In the genomic region with DNA sequence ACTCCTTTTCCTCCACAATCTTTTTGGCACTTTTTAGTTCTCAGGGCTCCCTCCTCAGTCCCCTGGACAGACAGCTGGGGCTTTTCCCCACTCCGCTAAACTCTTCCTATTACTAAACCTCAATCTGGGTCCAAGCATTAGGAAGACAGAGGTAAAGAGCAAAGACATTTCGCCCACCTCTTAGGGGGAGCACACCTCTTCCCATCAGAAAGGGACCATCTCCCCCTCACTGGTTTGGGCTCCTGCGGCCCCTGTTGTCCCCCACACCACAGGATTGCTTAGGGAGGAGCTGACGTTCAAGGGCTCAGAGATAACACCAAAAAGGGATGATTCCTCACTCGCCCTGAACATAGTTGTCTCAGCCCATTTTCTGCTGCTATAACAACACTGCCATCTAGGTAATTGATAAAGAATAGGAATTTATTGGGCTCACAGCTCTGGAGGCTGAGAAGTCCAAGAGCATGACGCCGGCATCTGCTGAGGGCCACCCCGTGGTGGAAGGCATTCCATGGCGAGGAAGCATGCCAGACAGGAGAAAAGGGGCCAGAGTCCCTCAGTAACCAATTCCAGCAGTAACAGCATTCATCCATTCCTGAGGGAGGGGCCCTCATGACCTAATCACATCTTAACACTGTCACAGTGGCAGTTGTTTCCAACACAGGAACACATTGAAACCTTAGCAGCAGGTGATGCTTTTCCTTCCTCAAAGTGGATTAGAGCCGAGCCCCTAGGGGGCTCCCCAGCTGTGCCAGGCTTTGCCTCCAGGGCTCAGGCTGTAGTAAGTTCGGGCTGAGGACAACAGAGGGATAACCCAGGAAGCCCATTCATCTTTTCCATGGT, we compare ENCODE assay signal across 21 cellular contexts.
DNase-seq lines count a peak whose midpoint lies in the region; ATAC-seq and TF ChIP-seq lines count a peak whose summit lies in the region.
"Had no signal": no experiment of that assay in that cellular context is flagged by ENCODE, and none has a peak within 500 bp of the region (broad histone marks: within the 10 kb centered on the region; RNA-seq: fewer than 3 reads in every experiment).

No MANE protein-coding gene starts in this region.

- no peak for TF ChIP-seq CTCF in right atrium auricular region (IDR thresholded peaks at IDR 0.05)
- TF ChIP-seq CTCF in left ventricle myocardium inferior (IDR thresholded peaks at IDR 0.05; ENCODE audit: borderline replicate concordance) = no peak
- TF ChIP-seq CTCF in coronary artery (IDR thresholded peaks at IDR 0.05) = no peak

- H3K4me3 ChIP-seq in right atrium auricular region (no peak overlapping the region), left ventricle myocardium inferior (no peak overlapping the region), coronary artery (no peak overlapping the region)
- H3K4me3 ChIP-seq: smooth muscle cell, suprapubic skin had no signal

- peak; percentile 26 for DNase-seq in right atrium auricular region (ENCODE audit: low spot score)
- no peak for DNase-seq in left ventricle myocardium inferior
- peak; percentile 26 for DNase-seq in coronary artery (ENCODE audit: low spot score)
- peak; percentile 1 for DNase-seq in mucosa of gallbladder (ENCODE audit: low spot score)
- DNase-seq in stimulated activated CD4-positive, alpha-beta T cell treated with anti-CD3 and anti-CD28 coated beads, Interleukin-2, amount 100 ng/mL, for 48 hours = no peak
- no peak for DNase-seq in pons (ENCODE audit: low spot score)
- DNase-seq: activated CD4-positive, CD25-positive, alpha-beta regulatory T cell treated with anti-CD3 and anti-CD28 coated beads, Interleukin-2, amount 50 U/mL, for 72 hours; activated T-cell treated with anti-CD3 and anti-CD28 coated beads, Interleukin-2, amount 50 U/mL, for 72 hours; Calu3; KG1; mesenchymal stem cell; naive B cell; NCI-H1436 treated with DMSO at 0.1 percent for 48 hours; NCI-H2107; SIG-M5 had no signal

- no peak for ATAC-seq in GM19467 (IDR thresholded peaks at IDR 0.05; ENCODE audit: unreplicated experiment)
- ATAC-seq: activated T-cell treated with anti-CD3 and anti-CD28 coated beads, Interleukin-2, amount 50 U/mL, for 72 hours; Panc1; stimulated activated memory B cell treated with anti-CD40 and anti-IgM and Interleukin-4, amounts not matched to agents 10 μg/mL and 1 μg/mL and 100 μg/mL, for 72 hours; T-cell had no signal

- peaks cover 0 to 5% of the 10 kb centered on the region in 2 donors for H3K4me1 ChIP-seq in right atrium auricular region
- H3K4me1 ChIP-seq in left ventricle myocardium inferior = peaks cover 13% of the 10 kb centered on the region

- H3K27me3 ChIP-seq in right atrium auricular region (no peaks in the 10 kb centered on the region), left ventricle myocardium inferior (ENCODE audit: low read depth) (no peaks in the 10 kb centered on the region)
- H3K27me3 ChIP-seq: suprapubic skin had no signal

- H3K27ac ChIP-seq in right atrium auricular region (no peak overlapping the region), left ventricle myocardium inferior (replicated peaks) (no peak overlapping the region), coronary artery (no peak overlapping the region)
- H3K27ac ChIP-seq: suprapubic skin had no signal

- intact Hi-C loops in left ventricle myocardium inferior (cut with micrococcal nuclease) = no loop called here

- H3K9me3 ChIP-seq in right atrium auricular region = peaks cover 0 to 34% of the 10 kb centered on the region in 2 donors
- H3K9me3 ChIP-seq in left ventricle myocardium inferior (replicated peaks) = peaks cover 45% of the 10 kb centered on the region

- H3K36me3 ChIP-seq in right atrium auricular region = no peaks in the 10 kb centered on the region
- H3K36me3 ChIP-seq in left ventricle myocardium inferior = peaks cover 5% of the 10 kb centered on the region

Comparison
In these comparisons a context has a peak if more than half of its experiments do, and no peak if none do; other contexts are left out.
1. DNase-seq: peak in right atrium auricular region (single experiment), coronary artery (single experiment) and mucosa of gallbladder (single experiment); none in left ventricle myocardium inferior (single experiment), stimulated activated CD4-positive, alpha-beta T cell treated with anti-CD3 and anti-CD28 coated beads, Interleukin-2, amount 100 ng/mL, for 48 hours (0 of 2) and pons (single experiment).